In genomic region chr9:2018162-2018643, GRCh38 we compare ENCODE assay signal across 7 cellular contexts. TPM values are rescaled to one million over a fixed set of nuclear protein-coding genes. Genes with fewer than 3 reads are reported as not detected.
A peak's percentile ranks its signal among the peaks of the same experiment; 100 is the strongest.
DNase-seq lines count a peak whose midpoint lies in the region; ATAC-seq and TF ChIP-seq lines count a peak whose summit lies in the region.

No MANE protein-coding gene starts in this region.

- H3K27ac ChIP-seq in HCT116 (ENCODE audit: low read depth, low read length) (no peak overlapping the region), sigmoid colon (peak overlapping the region; percentile 96 to 98 (median 96))

- DNase-seq in HCT116 (ENCODE audit: low read depth, low spot score) (no peak), fibroblast of the aortic adventitia (ENCODE audit: low read depth) (no peak), sigmoid colon (no peak), HCEC 1CT (no peak)
- DNase-seq in T-helper 2 cell treated with Interferon-gamma antibody and Interleukin-4, amounts not matched to agents 5 μg/mL and 100 μg/mL, for 36 hours (ENCODE audit: low spot score) = no peak

- peak overlapping the region; percentile 49 for H3K9ac ChIP-seq in HCT116 (ENCODE audit: low read length)

- CTCF ChIA-PET in HCT116 (lab: Charles Lee) = no interaction called here

- WGBS in sigmoid colon, 2 donors = 4 to 9% methylated on average over 7 of the region's 7 CpGs

- peak overlapping the region; percentile 93 for H3K4me2 ChIP-seq in HCT116 (ENCODE audit: low read length)

- no peaks in the 10 kb centered on the region for H3K9me3 Mint-ChIP-seq in T-helper 2 cell treated with Interferon-gamma antibody and Interleukin-4, amounts not matched to agents 5 μg/mL and 100 μg/mL, for 36 hours

- peaks cover 11 to 26% of the 10 kb centered on the region in 2 experiments; a peak in 3 of 4 replicates for H3K4me1 ChIP-seq in HCT116 (ENCODE audit: control insufficient read depth in 1 of 2, insufficient read depth in 2 of 2, low read length in 2 of 2)
- peaks cover 0 to 60% (median 54%) of the 10 kb centered on the region in 4 donors for H3K4me1 ChIP-seq in sigmoid colon

- H3K9me2 ChIP-seq in HCT116 (ENCODE audit: insufficient read depth) = no peaks in the 10 kb centered on the region

- H3K27me3 Mint-ChIP-seq in T-helper 2 cell treated with Interferon-gamma antibody and Interleukin-4, amounts not matched to agents 5 μg/mL and 100 μg/mL, for 36 hours (ENCODE audit: low read depth) = no peaks in the 10 kb centered on the region

- H3K4me1 Mint-ChIP-seq in T-helper 2 cell treated with Interferon-gamma antibody and Interleukin-4, amounts not matched to agents 5 μg/mL and 100 μg/mL, for 36 hours (ENCODE audit: low read depth) = peaks cover 60% of the 10 kb centered on the region

- H3K9me3 ChIP-seq in HCT116 (ENCODE audit: control insufficient read depth in 1 of 2, insufficient read depth in 1 of 2, low read depth in 1 of 2, low read length in 2 of 2) = no peaks in the 10 kb centered on the region
- no peaks in the 10 kb centered on the region for H3K9me3 ChIP-seq in sigmoid colon

- no peaks in the 10 kb centered on the region for H3K36me3 ChIP-seq in HCT116 (ENCODE audit: control insufficient read depth in 1 of 2, insufficient read depth in 2 of 2, low read length in 2 of 2)
- no peaks in the 10 kb centered on the region for H3K36me3 ChIP-seq in sigmoid colon

- no peak for ATAC-seq in HCT116
- no peak for ATAC-seq in GM19328 (IDR thresholded peaks at IDR 0.05; ENCODE audit: unreplicated experiment)
- no peak for ATAC-seq in GM21390 (IDR thresholded peaks at IDR 0.05; ENCODE audit: unreplicated experiment)

- TF ChIP-seq POLR2A in HCT116 (IDR thresholded peaks at IDR 0.05; ENCODE audit: borderline replicate concordance, extremely low read depth, insufficient read depth, insufficient read length) (no peak), sigmoid colon (IDR thresholded peaks at IDR 0.05) (no peak)

- TF ChIP-seq CTCF in HCT116 (IDR thresholded peaks at IDR 0.05 in 2 of 3, conservative IDR thresholded peaks at IDR 0.05 in 1 of 3; ENCODE audit: borderline replicate concordance in 1 of 3, insufficient read depth in 1 of 3, low read depth in 2 of 3, low read length in 2 of 3) (no peak), fibroblast of the aortic adventitia (IDR thresholded peaks at IDR 0.05; ENCODE audit: insufficient read depth, low read length) (no peak), sigmoid colon (IDR thresholded peaks at IDR 0.05) (no peak)

- H4K20me1 ChIP-seq in HCT116 (ENCODE audit: insufficient read depth) = no peaks in the 10 kb centered on the region

- H3K79me2 ChIP-seq in HCT116 (ENCODE audit: insufficient read depth, low read length) = no peaks in the 10 kb centered on the region

- H2AFZ ChIP-seq in HCT116 (ENCODE audit: low read depth, low read length, poor library complexity, severe bottlenecking) = peak overlapping the region; percentile 76

- no TSS peak for BruUV-seq in HCT116 (replicated peaks; lab: Mats Ljungman, UMichigan)

- TF ChIP-seq EP300 in sigmoid colon (IDR thresholded peaks at IDR 0.05) = no peak

- intact Hi-C loops in HCT116 (cut with micrococcal nuclease) = loop anchor here (10.0 kb wide), 2 partner anchors 227 to 827 kb away; partner anchors contain the start of gene PUM3
- intact Hi-C loops in sigmoid colon (cut with DNase I) = loop anchor here (10.0 kb wide), 4 partner anchors 217 to 1507 kb away; partner anchors contain the start of genes PUM3 and RFX3

- H3K4me3 ChIP-seq in HCT116 (replicated peaks in 1 of 2; ENCODE audit: low read depth in 1 of 2, low read length in 2 of 2) (peak overlapping the region; percentile 62 to 66), fibroblast of the aortic adventitia (ENCODE audit: low read depth, low read length) (peak overlapping the region; percentile 87), sigmoid colon (peak overlapping the region; percentile 63 to 89 (median 85))

- no peak for TF ChIP-seq RAD21 in HCT116 (IDR thresholded peaks at IDR 0.05; ENCODE audit: low read depth)

- peak overlapping the region; percentile 100 for H3K27ac Mint-ChIP-seq in T-helper 2 cell treated with Interferon-gamma antibody and Interleukin-4, amounts not matched to agents 5 μg/mL and 100 μg/mL, for 36 hours

- POLR2A ChIA-PET in HCT116 (lab: Charles Lee) = no interaction called here

- RAD21 ChIA-PET in HCT116 (lab: Charles Lee; ENCODE audit: low non-redundant PET in 1 of 2, low total read pairs in 2 of 2, uncharacterized antibody in 2 of 2, unreplicated experiment in 2 of 2) = no interaction called here

- H3K36me3 Mint-ChIP-seq in T-helper 2 cell treated with Interferon-gamma antibody and Interleukin-4, amounts not matched to agents 5 μg/mL and 100 μg/mL, for 36 hours (ENCODE audit: low read depth) = peaks cover 17% of the 10 kb centered on the region

- peaks cover 11% of the 10 kb centered on the region for H3K27me3 ChIP-seq in HCT116 (ENCODE audit: insufficient read depth, low read length)
- H3K27me3 ChIP-seq in sigmoid colon = no peaks in the 10 kb centered on the region

- H3K4me3 Mint-ChIP-seq in T-helper 2 cell treated with Interferon-gamma antibody and Interleukin-4, amounts not matched to agents 5 μg/mL and 100 μg/mL, for 36 hours = peak overlapping the region; percentile 98

TF ChIP-seq in HCT116, 20 proteins besides CTCF, POLR2A, EP300 and RAD21:
- TF ChIP-seq EGR1 (IDR thresholded peaks at IDR 0.05; ENCODE audit: low read depth) = no peak
- TF ChIP-seq, protein P1, sequence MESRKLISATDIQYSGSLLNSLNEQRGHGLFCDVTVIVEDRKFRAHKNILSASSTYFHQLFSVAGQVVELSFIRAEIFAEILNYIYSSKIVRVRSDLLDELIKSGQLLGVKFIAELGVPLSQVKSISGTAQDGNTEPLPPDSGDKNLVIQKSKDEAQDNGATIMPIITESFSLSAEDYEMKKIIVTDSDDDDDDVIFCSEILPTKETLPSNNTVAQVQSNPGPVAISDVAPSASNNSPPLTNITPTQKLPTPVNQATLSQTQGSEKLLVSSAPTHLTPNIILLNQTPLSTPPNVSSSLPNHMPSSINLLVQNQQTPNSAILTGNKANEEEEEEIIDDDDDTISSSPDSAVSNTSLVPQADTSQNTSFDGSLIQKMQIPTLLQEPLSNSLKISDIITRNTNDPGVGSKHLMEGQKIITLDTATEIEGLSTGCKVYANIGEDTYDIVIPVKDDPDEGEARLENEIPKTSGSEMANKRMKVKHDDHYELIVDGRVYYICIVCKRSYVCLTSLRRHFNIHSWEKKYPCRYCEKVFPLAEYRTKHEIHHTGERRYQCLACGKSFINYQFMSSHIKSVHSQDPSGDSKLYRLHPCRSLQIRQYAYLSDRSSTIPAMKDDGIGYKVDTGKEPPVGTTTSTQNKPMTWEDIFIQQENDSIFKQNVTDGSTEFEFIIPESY (IDR thresholded peaks at IDR 0.05; ENCODE audit: extremely low read depth, insufficient replicate concordance, low read length) = no peak
- TF ChIP-seq SIN3A (IDR thresholded peaks at IDR 0.05; ENCODE audit: low read depth) = no peak
- no peak for TF ChIP-seq ELF1 (IDR thresholded peaks at IDR 0.05; ENCODE audit: borderline replicate concordance, low read depth)
- TF ChIP-seq EZH2 (IDR thresholded peaks at IDR 0.05) = no peak
- TF ChIP-seq MAX (IDR thresholded peaks at IDR 0.05) = no peak
- TF ChIP-seq SP1 (IDR thresholded peaks at IDR 0.05; ENCODE audit: low read depth) = no peak
- no peak for TF ChIP-seq CEBPB (IDR thresholded peaks at IDR 0.05; ENCODE audit: low read depth)
- TF ChIP-seq, protein P2, sequence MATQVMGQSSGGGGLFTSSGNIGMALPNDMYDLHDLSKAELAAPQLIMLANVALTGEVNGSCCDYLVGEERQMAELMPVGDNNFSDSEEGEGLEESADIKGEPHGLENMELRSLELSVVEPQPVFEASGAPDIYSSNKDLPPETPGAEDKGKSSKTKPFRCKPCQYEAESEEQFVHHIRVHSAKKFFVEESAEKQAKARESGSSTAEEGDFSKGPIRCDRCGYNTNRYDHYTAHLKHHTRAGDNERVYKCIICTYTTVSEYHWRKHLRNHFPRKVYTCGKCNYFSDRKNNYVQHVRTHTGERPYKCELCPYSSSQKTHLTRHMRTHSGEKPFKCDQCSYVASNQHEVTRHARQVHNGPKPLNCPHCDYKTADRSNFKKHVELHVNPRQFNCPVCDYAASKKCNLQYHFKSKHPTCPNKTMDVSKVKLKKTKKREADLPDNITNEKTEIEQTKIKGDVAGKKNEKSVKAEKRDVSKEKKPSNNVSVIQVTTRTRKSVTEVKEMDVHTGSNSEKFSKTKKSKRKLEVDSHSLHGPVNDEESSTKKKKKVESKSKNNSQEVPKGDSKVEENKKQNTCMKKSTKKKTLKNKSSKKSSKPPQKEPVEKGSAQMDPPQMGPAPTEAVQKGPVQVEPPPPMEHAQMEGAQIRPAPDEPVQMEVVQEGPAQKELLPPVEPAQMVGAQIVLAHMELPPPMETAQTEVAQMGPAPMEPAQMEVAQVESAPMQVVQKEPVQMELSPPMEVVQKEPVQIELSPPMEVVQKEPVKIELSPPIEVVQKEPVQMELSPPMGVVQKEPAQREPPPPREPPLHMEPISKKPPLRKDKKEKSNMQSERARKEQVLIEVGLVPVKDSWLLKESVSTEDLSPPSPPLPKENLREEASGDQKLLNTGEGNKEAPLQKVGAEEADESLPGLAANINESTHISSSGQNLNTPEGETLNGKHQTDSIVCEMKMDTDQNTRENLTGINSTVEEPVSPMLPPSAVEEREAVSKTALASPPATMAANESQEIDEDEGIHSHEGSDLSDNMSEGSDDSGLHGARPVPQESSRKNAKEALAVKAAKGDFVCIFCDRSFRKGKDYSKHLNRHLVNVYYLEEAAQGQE (IDR thresholded peaks at IDR 0.05; ENCODE audit: low read depth) = no peak
- no peak for TF ChIP-seq JUND (IDR thresholded peaks at IDR 0.05)

RNA-seq across cellular contexts. Expression of gene SMARCA2, which starts 3.1 kb away (rescaled TPM):
- 14.7 TPM for total RNA-seq in HCT116 (2021; ENCODE audit: unreplicated experiment)
- polyA plus RNA-seq in HCT116 (2012) = 4.1 and 5.4 TPM in 2 replicates
- total RNA-seq in fibroblast of the aortic adventitia (ENCODE audit: low replicate concordance) = 84.0 and 347 TPM in 2 replicates
- total RNA-seq in sigmoid colon = 100 to 1,000 TPM in 1 of 4 donors, 10 to 100 TPM in 3; 75.0 to 209 (median 88.9) TPM
- polyA plus RNA-seq in sigmoid colon = 10 to 100 TPM; 32.1 to 45.9 (median 42.6) TPM
